Comparison of ENCODE assay signal across 23 cellular contexts in genomic region chr1:240098534-240098933, GRCh38. TPM values are rescaled to one million over a fixed set of nuclear protein-coding genes. Genes with fewer than 3 reads are reported as not detected.
"Had no signal": no experiment of that assay in that cellular context is flagged by ENCODE, and none has a peak within 500 bp of the region (broad histone marks: within the 10 kb centered on the region; RNA-seq: fewer than 3 reads in every experiment).

No MANE protein-coding gene starts in this region.

- DNase-seq: activated CD4-positive, alpha-beta T cell treated with anti-CD3 and anti-CD28 coated beads for 36 hours; activated CD4-positive, alpha-beta T cell treated with anti-CD3 and anti-CD28 coated beads, Interleukin-2, amount 50 U/mL, for 48 hours; activated naive CD8-positive, alpha-beta T cell treated with anti-CD3 and anti-CD28 coated beads for 36 hours; activated T-cell treated with anti-CD3 and anti-CD28 coated beads for 4 hours; amniotic stem cell; central memory CD4-positive, alpha-beta T cell; erythroblast; lower lobe of right lung; retina; stimulated activated CD4-positive, alpha-beta T cell treated with anti-CD3 and anti-CD28 coated beads, Interleukin-12 subunit alpha, Interleukin-12 subunit beta, amount 100 ng/mL, for 4 hours; stimulated activated CD4-positive, alpha-beta T cell treated with anti-CD3 and anti-CD28 coated beads, Interleukin-1b, Interleukin-23, amount 100 ng/mL, for 48 hours; stimulated activated CD8-positive, alpha-beta memory T cell treated with anti-CD3 and anti-CD28 coated beads, Interleukin-4, amount 100 ng/mL, for 48 hours; stimulated activated naive CD4-positive, alpha-beta T cell; thyroid gland had no signal

- FAIRE-seq: colon, frontal cortex, keratinocyte, TTC549 had no signal

- H3K27ac Mint-ChIP-seq: activated CD4-positive, alpha-beta T cell treated with anti-CD3 and anti-CD28 coated beads for 36 hours; activated naive CD8-positive, alpha-beta T cell treated with anti-CD3 and anti-CD28 coated beads for 36 hours; activated T-helper 1 cell treated with anti-CD3 and anti-CD28 coated beads, Interleukin-12 subunit alpha, Interleukin-12 subunit beta, Interleukin-2, Interleukin-4 antibody, amounts not matched to agents 30 ng/mL and 10 ng/mL and 1 ng/mL, durations not matched to agents 14 hours and 24 hours and 36 hours; natural killer cell treated with Interleukin-12 subunit alpha and Interleukin-12 subunit beta and Interleukin-15 and Interleukin-18, amount 100 ng/mL, for 72 hours; T-helper 2 cell treated with Interferon-gamma antibody and Interleukin-4, amounts not matched to agents 5 μg/mL and 100 μg/mL, for 36 hours; WTC11 had no signal

- H3K36me3 ChIP-seq: lower lobe of right lung, neutrophil, thyroid gland had no signal

- H3K9me3 Mint-ChIP-seq: activated naive CD8-positive, alpha-beta T cell treated with anti-CD3 and anti-CD28 coated beads for 36 hours; activated T-helper 1 cell treated with anti-CD3 and anti-CD28 coated beads, Interleukin-12 subunit alpha, Interleukin-12 subunit beta, Interleukin-2, Interleukin-4 antibody, amounts not matched to agents 30 ng/mL and 10 ng/mL and 1 ng/mL, durations not matched to agents 14 hours and 24 hours and 36 hours; natural killer cell treated with Interleukin-12 subunit alpha and Interleukin-12 subunit beta and Interleukin-15 and Interleukin-18, amount 100 ng/mL, for 72 hours; T-helper 2 cell treated with Interferon-gamma antibody and Interleukin-4, amounts not matched to agents 5 μg/mL and 100 μg/mL, for 36 hours; WTC11 had no signal

- H3K36me3 Mint-ChIP-seq: activated naive CD8-positive, alpha-beta T cell treated with anti-CD3 and anti-CD28 coated beads for 36 hours; natural killer cell treated with Interleukin-12 subunit alpha and Interleukin-12 subunit beta and Interleukin-15 and Interleukin-18, amount 100 ng/mL, for 72 hours; WTC11 had no signal

- H3K9me3 ChIP-seq: lower lobe of right lung, neutrophil, thyroid gland had no signal

- H3K4me3 ChIP-seq: lower lobe of right lung, thyroid gland had no signal

- H3K4me1 Mint-ChIP-seq: activated CD4-positive, alpha-beta T cell treated with anti-CD3 and anti-CD28 coated beads for 36 hours; activated naive CD8-positive, alpha-beta T cell treated with anti-CD3 and anti-CD28 coated beads for 36 hours had no signal

- H3K4me3 Mint-ChIP-seq: activated CD4-positive, alpha-beta T cell treated with anti-CD3 and anti-CD28 coated beads for 36 hours; activated naive CD8-positive, alpha-beta T cell treated with anti-CD3 and anti-CD28 coated beads for 36 hours; activated T-helper 1 cell treated with anti-CD3 and anti-CD28 coated beads, Interleukin-12 subunit alpha, Interleukin-12 subunit beta, Interleukin-2, Interleukin-4 antibody, amounts not matched to agents 30 ng/mL and 10 ng/mL and 1 ng/mL, durations not matched to agents 14 hours and 24 hours and 36 hours; natural killer cell treated with Interleukin-12 subunit alpha and Interleukin-12 subunit beta and Interleukin-15 and Interleukin-18, amount 100 ng/mL, for 72 hours; T-helper 2 cell treated with Interferon-gamma antibody and Interleukin-4, amounts not matched to agents 5 μg/mL and 100 μg/mL, for 36 hours; WTC11 had no signal

- H3K27ac ChIP-seq: lower lobe of right lung, neutrophil, thyroid gland had no signal

RNA-seq across cellular contexts. Expression of gene FMN2, which starts 6.9 kb away (rescaled TPM):
- total RNA-seq: activated CD4-positive, alpha-beta T cell treated with anti-CD3 and anti-CD28 coated beads for 36 hours; activated naive CD8-positive, alpha-beta T cell treated with anti-CD3 and anti-CD28 coated beads for 36 hours; activated T-helper 1 cell treated with anti-CD3 and anti-CD28 coated beads, Interleukin-12 subunit alpha, Interleukin-12 subunit beta, Interleukin-2, Interleukin-4 antibody, amounts not matched to agents 30 ng/mL and 10 ng/mL and 1 ng/mL, durations not matched to agents 14 hours and 24 hours and 36 hours; natural killer cell treated with Interleukin-12 subunit alpha and Interleukin-12 subunit beta and Interleukin-15 and Interleukin-18, amount 100 ng/mL, for 72 hours had no signal
- polyA plus RNA-seq: keratinocyte had no signal
